8 cellular contexts compared by ENCODE assay signal in genomic region chr1:27071049-27071416, GRCh38. TPM values are rescaled to one million over a fixed set of nuclear protein-coding genes. Genes with fewer than 3 reads are reported as not detected.
DNase-seq lines count a peak whose midpoint lies in the region; ATAC-seq and TF ChIP-seq lines count a peak whose summit lies in the region.
"Had no signal": no experiment of that assay in that cellular context is flagged by ENCODE, and none has a peak within 500 bp of the region (broad histone marks: within the 10 kb centered on the region; RNA-seq: fewer than 3 reads in every experiment).

No MANE protein-coding gene starts in this region.

- H2BK120ac ChIP-seq in IMR-90 (ENCODE audit: low read depth, low read length) = no peak overlapping the region

- no peaks in the 10 kb centered on the region for H3K4me1 ChIP-seq in IMR-90 (ENCODE audit: control insufficient read depth, insufficient read depth, low read length)
- H3K4me1 ChIP-seq in gastroesophageal sphincter = no peaks in the 10 kb centered on the region

- H3K36me3 ChIP-seq in IMR-90 (ENCODE audit: control insufficient read depth, insufficient read depth, low read length) (no peaks in the 10 kb centered on the region), WERI-Rb-1 (no peaks in the 10 kb centered on the region), gastroesophageal sphincter (no peaks in the 10 kb centered on the region)

- H4K8ac ChIP-seq in IMR-90 (ENCODE audit: low read depth in 2 of 2, low read length in 2 of 2) = no peak overlapping the region

- no peak overlapping the region for H3K4me3 ChIP-seq in IMR-90 (ENCODE audit: insufficient read depth, low read depth, low read length)
- no peak overlapping the region for H3K4me3 ChIP-seq in WERI-Rb-1 (ENCODE audit: low read depth, low read length)
- H3K4me3 ChIP-seq in gastroesophageal sphincter = no peak overlapping the region

- no peak overlapping the region for H4K5ac ChIP-seq in IMR-90 (ENCODE audit: low read depth, low read length)

- no peaks in the 10 kb centered on the region for H3K79me1 ChIP-seq in IMR-90 (ENCODE audit: low read depth in 1 of 2, low read length in 2 of 2)

- TF ChIP-seq CTCF in IMR-90 (conservative IDR thresholded peaks at IDR 0.05; ENCODE audit: low read depth, low read length) (no peak), WERI-Rb-1 (IDR thresholded peaks at IDR 0.05; ENCODE audit: low read depth, low read length) (0 out of 2 replicates have a peak, but pooled peaks have one; percentile 8), gastroesophageal sphincter (IDR thresholded peaks at IDR 0.05) (no peak)

- TF ChIP-seq POLR2A in IMR-90 (IDR thresholded peaks at IDR 0.05; ENCODE audit: low read depth, low read length) (no peak), gastroesophageal sphincter (IDR thresholded peaks at IDR 0.05) (no peak)

- H2BK5ac ChIP-seq in IMR-90 (ENCODE audit: low read depth, low read length, poor library complexity, severe bottlenecking) = no peak overlapping the region

- no peak overlapping the region for H3K23ac ChIP-seq in IMR-90 (ENCODE audit: low read depth, low read length)

- no peaks in the 10 kb centered on the region for H4K20me1 ChIP-seq in IMR-90 (ENCODE audit: insufficient read depth, low read length)

- no peak overlapping the region for H3K56ac ChIP-seq in IMR-90 (ENCODE audit: extremely low read depth, insufficient read depth, low read length)

- 23% methylated on average over 4 of the region's 8 CpGs; no CpG with 5 or more reads in 1 of the 2 experiments for WGBS in IMR-90 (ENCODE audit: extremely low coverage in 2 of 2, insufficient read length in 1 of 2), 2 experiments
- no CpG with 5 or more reads among the region's 8 CpGs for WGBS in gastroesophageal sphincter (ENCODE audit: low coverage in 1 of 2), 2 donors

- no peak for TF ChIP-seq RAD21 in IMR-90 (IDR thresholded peaks at IDR 0.05; ENCODE audit: low read length)

- no peak overlapping the region for H3K4ac ChIP-seq in IMR-90 (ENCODE audit: low read depth, low read length)

- intact Hi-C loops in IMR-90 (cut with micrococcal nuclease) (no loop called here), sciatic nerve (cut with DNase I) (no loop called here)

- H2AK9ac ChIP-seq in IMR-90 (replicated peaks; ENCODE audit: low read depth, low read length, poor library complexity) = peak overlapping the region; percentile 42

- ATAC-seq in IMR-90 (ENCODE audit: low read depth) = peak; percentile 72
- ATAC-seq in sciatic nerve = peak; percentile 91
- ATAC-seq in gastroesophageal sphincter = no peak

- H2BK15ac ChIP-seq in IMR-90 (ENCODE audit: low read depth, low read length) = no peak overlapping the region

- dilution Hi-C loops in IMR-90 (cut with HindIII; ENCODE audit: low sequenced_read_pairs, unreplicated experiment) = no loop called here

- H3K18ac ChIP-seq in IMR-90 (ENCODE audit: low read depth, low read length) = no peak overlapping the region

- H3K27ac ChIP-seq in IMR-90 (ENCODE audit: insufficient read depth, low read length) (no peak overlapping the region), WERI-Rb-1 (peak overlapping the region; percentile 52), gastroesophageal sphincter (no peak overlapping the region)

- no peaks in the 10 kb centered on the region; the same call in 1 of the 2 replicates for H3K9me1 ChIP-seq in IMR-90 (ENCODE audit: insufficient read depth, low read length)

- no peak for TF ChIP-seq EP300 in gastroesophageal sphincter (IDR thresholded peaks at IDR 0.05)

- H3K14ac ChIP-seq in IMR-90 (replicated peaks; ENCODE audit: low read depth, low read length) = no peak overlapping the region

- H2BK20ac ChIP-seq in IMR-90 (ENCODE audit: low read depth, low read length) = no peak overlapping the region

- CTCF ChIA-PET in IMR-90 (lab: Yijun Ruan, JAX) = interaction anchor here (1.1 kb wide), 1 partner anchor 26 kb away, joined by 4 read pairs; no protein-coding TSS in a partner anchor

- no TSS peak for BruUV-seq in IMR-90 (replicated peaks; lab: Mats Ljungman, UMichigan)

- DNase-seq in IMR-90 (peak; percentile 38), WERI-Rb-1 (peak; percentile 95), hepatic stellate cell (ENCODE audit: low spot score) (peak; percentile 61), sciatic nerve (ENCODE audit: low spot score) (no peak), NCI-H146 treated with DMSO at 0.1 percent for 48 hours (lab: John Stamatoyannopoulos, UW; ENCODE audit: unreplicated experiment) (no peak), NCI-H2081 (lab: John Stamatoyannopoulos, UW) (no peak)
- DNase-seq: OCI-M1 had no signal

- H3K4me2 ChIP-seq in IMR-90 (ENCODE audit: low read depth, low read length) = no peak overlapping the region

- H4K91ac ChIP-seq in IMR-90 (ENCODE audit: insufficient read depth, low read depth, low read length) = no peak overlapping the region

- POLR2A ChIA-PET in IMR-90 (lab: Charles Lee; ENCODE audit: unreplicated experiment) = no interaction called here

- H3K9me3 ChIP-seq in IMR-90 (ENCODE audit: control insufficient read depth, insufficient read depth, low read length) = no peaks in the 10 kb centered on the region
- H3K9me3 ChIP-seq in WERI-Rb-1 (ENCODE audit: severe bottlenecking) = no peaks in the 10 kb centered on the region
- H3K9me3 ChIP-seq in gastroesophageal sphincter = no peaks in the 10 kb centered on the region

- in situ Hi-C loops in IMR-90 (cut with MboI; ENCODE audit: low sequenced_read_pairs) = no loop called here

- peak overlapping the region; percentile 44 for H2AFZ ChIP-seq in IMR-90 (replicated peaks; ENCODE audit: low read length, poor library complexity)

- H3K27me3 ChIP-seq in IMR-90 (ENCODE audit: control insufficient read depth, insufficient read depth, low read length) = peaks cover 19% of the 10 kb centered on the region
- H3K27me3 ChIP-seq in WERI-Rb-1 (ENCODE audit: insufficient read depth, low read depth, severe bottlenecking) = no peaks in the 10 kb centered on the region
- peaks cover 10% of the 10 kb centered on the region for H3K27me3 ChIP-seq in gastroesophageal sphincter

- H2AK5ac ChIP-seq in IMR-90 (ENCODE audit: low read depth, low read length) = no peak overlapping the region

- no peak overlapping the region for H3K9ac ChIP-seq in IMR-90 (ENCODE audit: low read depth, low read length)

TF ChIP-seq in IMR-90, 13 proteins besides CTCF, POLR2A, EP300 and RAD21:
- TF ChIP-seq BHLHE40 (IDR thresholded peaks at IDR 0.05; ENCODE audit: low read depth, low read length) (no peak), FOS (IDR thresholded peaks at IDR 0.05; ENCODE audit: low read depth, low read length) (no peak), SMC3 (IDR thresholded peaks at IDR 0.05; ENCODE audit: low read depth, low read length) (no peak), CHD1 (IDR thresholded peaks at IDR 0.05; ENCODE audit: low read depth, low read length) (no peak), CEBPB (IDR thresholded peaks at IDR 0.05; ENCODE audit: low read depth, low read length) (no peak), RFX5 (IDR thresholded peaks at IDR 0.05; ENCODE audit: low read depth, low read length) (no peak), ELK1 (IDR thresholded peaks at IDR 0.05; ENCODE audit: borderline replicate concordance, low read depth, low read length) (no peak), RCOR1 (IDR thresholded peaks at IDR 0.05; ENCODE audit: insufficient replicate concordance, low read length) (no peak), MXI1 (IDR thresholded peaks at IDR 0.05; ENCODE audit: borderline replicate concordance, low read depth, low read length) (no peak), MAFK (IDR thresholded peaks at IDR 0.05; ENCODE audit: low read depth, low read length) (no peak), USF2 (IDR thresholded peaks at IDR 0.05; ENCODE audit: low read depth, low read length) (no peak), NFE2L2 (IDR thresholded peaks at IDR 0.05; ENCODE audit: low read depth, low read length) (no peak), MAZ (IDR thresholded peaks at IDR 0.05; ENCODE audit: borderline replicate concordance, low read depth, low read length) (no peak)
TF ChIP-seq in IMR-90: peak in this region for 0.

RNA-seq across cellular contexts. Expression of gene TENT5B, which starts 58.4 kb away (rescaled TPM):
- total RNA-seq in IMR-90 (2012; rRNA removed) (11.1 and 11.7 TPM in 2 replicates), sciatic nerve (2.3 TPM), gastroesophageal sphincter (100 to 1,000 TPM in 3 of 4 donors, 10 to 100 TPM in 1; 89.9 to 284 (median 166) TPM)
- 7.3 and 8.2 TPM in 2 replicates for polyA plus RNA-seq in IMR-90 (2012; rRNA removed)
- 7.3 and 9.8 TPM in 2 replicates for polyA plus RNA-seq in IMR-90 (2012; cell fraction: cytosol; rRNA removed)
- polyA plus RNA-seq in IMR-90 (2012; cell fraction: nucleus; rRNA removed; ENCODE audit: low replicate concordance) = 1.8 and 6.6 TPM in 2 replicates

Comparison
In these comparisons a context has a peak if more than half of its experiments do, and no peak if none do; other contexts are left out.
1. DNase-seq: peak in IMR-90 (single experiment), WERI-Rb-1 (single experiment) and hepatic stellate cell (single experiment); none in sciatic nerve (single experiment), NCI-H146 treated with DMSO at 0.1 percent for 48 hours (single experiment) and NCI-H2081 (0 of 2).